Comparison of ENCODE assay signal across 27 cellular contexts in genomic region chr7:112185005-112185834, GRCh38. TPM values are rescaled to one million over a fixed set of nuclear protein-coding genes. Genes with fewer than 3 reads are reported as not detected.
A peak's percentile ranks its signal among the peaks of the same experiment; 100 is the strongest.
DNase-seq lines count a peak whose midpoint lies in the region; ATAC-seq, FAIRE-seq and TF ChIP-seq lines count a peak whose summit lies in the region.
"Had no signal": no experiment of that assay in that cellular context is flagged by ENCODE, and none has a peak within 500 bp of the region (broad histone marks: within the 10 kb centered on the region; RNA-seq: fewer than 3 reads in every experiment).

No MANE protein-coding gene starts in this region.

- intact Hi-C loops in heart right ventricle (cut with DNase I) = loop anchor here in 1 of 10 donors (10.0 kb wide), 1 partner anchor 90 kb away; no protein-coding TSS in a partner anchor
- intact Hi-C loops in dorsolateral prefrontal cortex (cut with DNase I) = no loop called here
- intact Hi-C loops in upper lobe of right lung (cut with DNase I) = no loop called here

- ATAC-seq in heart right ventricle (peak in 7 of 8 donors; percentile 17 to 79 (median 54)), upper lobe of right lung (no peak), GM19467 (IDR thresholded peaks at IDR 0.05; ENCODE audit: unreplicated experiment) (no peak)
- ATAC-seq: naive thymus-derived CD4-positive, alpha-beta T cell had no signal

- H3K4me1 ChIP-seq in heart right ventricle (peaks cover 0 to 80% (median 53%) of the 10 kb centered on the region in 9 donors), right atrium auricular region (peaks cover 0 to 44% of the 10 kb centered on the region in 2 donors), upper lobe of right lung (peaks cover 40% of the 10 kb centered on the region)
- H3K4me1 ChIP-seq: uterus had no signal

- WGBS in heart right ventricle, 2 donors = 68 to 71% methylated on average over 4 of the region's 4 CpGs

- FAIRE-seq in D721Med (lab: Jason Lieb, UNC) = no peak
- FAIRE-seq: small intestine had no signal

- H3K9me3 ChIP-seq in heart right ventricle = no peaks in the 10 kb centered on the region
- H3K9me3 ChIP-seq in right atrium auricular region = no peaks in the 10 kb centered on the region
- no peaks in the 10 kb centered on the region for H3K9me3 ChIP-seq in upper lobe of right lung
- H3K9me3 ChIP-seq: stomach, uterus had no signal

- H3K36me3 ChIP-seq in heart right ventricle (no peaks in the 10 kb centered on the region), right atrium auricular region (no peaks in the 10 kb centered on the region), upper lobe of right lung (no peaks in the 10 kb centered on the region)
- H3K36me3 ChIP-seq: stomach, uterus had no signal

- no peak for TF ChIP-seq CTCF in heart right ventricle (IDR thresholded peaks at IDR 0.05)
- TF ChIP-seq CTCF in right atrium auricular region (IDR thresholded peaks at IDR 0.05) = no peak
- no peak for TF ChIP-seq CTCF in dorsolateral prefrontal cortex (IDR thresholded peaks at IDR 0.05 in 54 of 56, conservative IDR thresholded peaks at IDR 0.05 in 2 of 56; ENCODE audit: low read depth in 1 of 56, partially characterized antibody in 56 of 56)
- TF ChIP-seq CTCF in D721Med (IDR thresholded peaks at IDR 0.05; ENCODE audit: insufficient read depth, missing control alignments) = no peak
- TF ChIP-seq CTCF in upper lobe of right lung (IDR thresholded peaks at IDR 0.05) = no peak

- no peak for DNase-seq in heart right ventricle
- DNase-seq in right atrium auricular region (ENCODE audit: low spot score) = no peak
- peak in 2 of 10 donors; percentile 38 to 49 for DNase-seq in dorsolateral prefrontal cortex
- DNase-seq in midbrain (lab: John Stamatoyannopoulos, UW) = peak; percentile 35
- DNase-seq in D721Med (ENCODE audit: insufficient read length, low spot score) = no peak
- DNase-seq in NCI-H2107 (lab: John Stamatoyannopoulos, UW) = no peak
- no peak for DNase-seq in upper lobe of right lung
- DNase-seq: ACHN; activated CD4-positive, alpha-beta T cell treated with anti-CD3 and anti-CD28 coated beads, Interleukin-2, amount 10 ng/mL, durations not matched to agents 24 days and 14 days; activated CD8-positive, alpha-beta memory T cell treated with anti-CD3 and anti-CD28 coated beads, Interleukin-2, amount 50 U/mL, for 4 hours; activated effector memory CD4-positive, alpha-beta T cell treated with anti-CD3 and anti-CD28 coated beads, Interleukin-2, amount 50 U/mL, for 16 hours; DMS153; effector memory CD4-positive, alpha-beta T cell; GF-D8; KG1; naive thymus-derived CD4-positive, alpha-beta T cell; NCI-H1048; NCI-H2029 treated with DMSO at 0.1 percent for 48 hours; NCI-H446 treated with DMSO at 0.1 percent for 48 hours; SHP77; small intestine; stimulated activated CD4-positive, alpha-beta T cell treated with anti-CD3 and anti-CD28 coated beads, Interleukin-2, amount 100 ng/mL, for 48 hours; stomach; T-helper 1 cell; uterus had no signal

- no peak overlapping the region for H3K4me3 ChIP-seq in heart right ventricle
- H3K4me3 ChIP-seq in right atrium auricular region = no peak overlapping the region
- H3K4me3 ChIP-seq in dorsolateral prefrontal cortex = no peak overlapping the region
- H3K4me3 ChIP-seq in upper lobe of right lung = no peak overlapping the region
- H3K4me3 ChIP-seq: stomach, uterus had no signal

- H3K27me3 ChIP-seq in heart right ventricle = no peaks in the 10 kb centered on the region
- H3K27me3 ChIP-seq in right atrium auricular region = no peaks in the 10 kb centered on the region
- H3K27me3 ChIP-seq in dorsolateral prefrontal cortex = no peaks in the 10 kb centered on the region
- no peaks in the 10 kb centered on the region for H3K27me3 ChIP-seq in upper lobe of right lung
- H3K27me3 ChIP-seq: stomach, uterus had no signal

- H3K27ac ChIP-seq in heart right ventricle (peak overlapping the region in 6 of 10 donors; percentile 1 to 69 (median 40)), right atrium auricular region (no peak overlapping the region), dorsolateral prefrontal cortex (peak overlapping the region in 58 of 59 donors; percentile 1 to 96 (median 85)), upper lobe of right lung (no peak overlapping the region)
- H3K27ac ChIP-seq: C4-2B, stomach, uterus had no signal

RNA-seq across cellular contexts. Expression of gene DOCK4, which starts 21.0 kb away (rescaled TPM):
- 10 to 100 TPM; 10.8 to 26.8 (median 16.4) TPM for total RNA-seq in heart right ventricle
- polyA plus RNA-seq in heart right ventricle = 1 to 10 TPM; 2.6 to 9.7 TPM
- total RNA-seq in right atrium auricular region = 10 to 100 TPM; 12.3 to 17.8 TPM
- total RNA-seq in dorsolateral prefrontal cortex = 100 to 1,000 TPM; 113 to 236 (median 152) TPM
- total RNA-seq in upper lobe of right lung = 100 TPM

RNA-seq across cellular contexts. Expression of gene ZNF277, which starts 21.3 kb away (rescaled TPM):
- total RNA-seq in heart right ventricle (10 to 100 TPM; 14.1 to 25.7 (median 17.6) TPM), right atrium auricular region (10 to 100 TPM; 15.9 to 29.8 TPM), dorsolateral prefrontal cortex (10 to 100 TPM; 14.7 to 33.1 (median 22.0) TPM), upper lobe of right lung (31.0 TPM)
- polyA plus RNA-seq in heart right ventricle = 10 to 100 TPM in 1 of 2 donors, 1 to 10 TPM in 1; 7.7 to 16.0 TPM

Comparison
In these comparisons a context has a peak if more than half of its experiments do, and no peak if none do; other contexts are left out.
1. H3K27ac ChIP-seq: peak in heart right ventricle (6 of 10) and dorsolateral prefrontal cortex (58 of 59); none in right atrium auricular region (0 of 2) and upper lobe of right lung (single experiment).
2. ATAC-seq: peak in heart right ventricle (7 of 8); none in upper lobe of right lung (single experiment) and GM19467 (single experiment).